4 cellular contexts compared by ENCODE assay signal in genomic region chr9:130338891-130339290, GRCh38.
TF ChIP-seq lines count a peak whose summit lies in the region.

No MANE protein-coding gene starts in this region.

TF ChIP-seq in HEK293, 187 proteins besides CTCF, POLR2A, EP300 and RAD21:
- TF ChIP-seq ZNF121 (tag by site-specific recombination; IDR thresholded peaks at IDR 0.05) (peak; percentile 99), ZFHX2 (tag by site-specific recombination; conservative IDR thresholded peaks at IDR 0.05) (0 out of 2 replicates have a peak, but pooled peaks have one; percentile 42), EGR2 (tag by site-specific recombination; IDR thresholded peaks at IDR 0.05; ENCODE audit: low read depth) (peak; percentile 35)

TF ChIP-seq in WTC11, 78 proteins besides CTCF, POLR2A, EP300 and RAD21:
- peak; percentile 67; the same call in 1 of the 2 replicates for TF ChIP-seq ZNF121 (CRISPR knock-in tag; IDR thresholded peaks at IDR 0.05)

TF ChIP-seq in K562, 482 proteins besides CTCF, POLR2A, EP300 and RAD21:
- TF ChIP-seq EGR1 (conservative IDR thresholded peaks at IDR 0.05), result peak; percentile 61
- TF ChIP-seq ZNF121 (CRISPR knock-in tag; conservative IDR thresholded peaks at IDR 0.05), result peak; percentile 96
TF ChIP-seq in K562: peak in this region for 2; not testable (repeated sequence) for 480.

TF ChIP-seq in HepG2, 621 proteins besides CTCF, POLR2A, EP300 and RAD21:
- 0 out of 2 replicates have a peak, but pooled peaks have one; percentile 28 for TF ChIP-seq ZNF121 (CRISPR knock-in tag; IDR thresholded peaks at IDR 0.05)
